Comparison of ENCODE assay signal across 15 cellular contexts in the genomic region with DNA sequence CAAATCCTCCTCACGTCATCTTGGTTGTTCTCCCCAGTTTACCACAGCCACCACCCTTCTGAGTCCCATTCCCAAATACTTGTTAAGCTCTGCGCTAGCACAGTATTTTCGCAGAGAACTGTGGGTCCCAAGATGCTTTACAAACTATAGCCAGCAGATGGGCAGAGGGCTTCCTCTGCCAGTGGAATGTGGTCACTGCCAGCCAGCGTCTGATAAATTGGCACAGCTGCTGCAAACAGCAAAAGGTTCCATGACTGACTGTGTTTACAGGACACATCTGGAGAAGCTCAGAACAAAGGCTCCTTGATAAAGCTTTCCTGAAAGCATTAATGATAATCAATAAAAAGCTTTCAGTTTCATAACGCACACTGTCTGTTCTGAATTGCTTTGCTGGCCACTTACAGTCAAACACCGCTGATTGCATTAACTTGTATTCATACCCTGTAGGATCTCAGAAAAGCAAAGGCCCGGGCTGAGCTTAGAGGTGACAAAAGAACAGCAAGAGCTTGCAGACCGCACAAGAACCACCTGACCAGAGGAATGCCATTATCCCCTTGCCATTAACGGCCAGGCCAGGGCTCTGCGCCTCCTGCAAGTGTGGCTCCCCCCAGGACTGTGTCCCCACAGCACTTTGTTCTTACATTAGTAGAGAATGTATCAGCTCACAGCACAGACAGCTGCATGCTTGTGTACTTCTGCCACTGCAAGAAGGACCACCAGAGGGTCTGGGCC.
A peak's percentile ranks its signal among the peaks of the same experiment; 100 is the strongest.
DNase-seq lines count a peak whose midpoint lies in the region; ATAC-seq, FAIRE-seq and TF ChIP-seq lines count a peak whose summit lies in the region.
"Had no signal": no experiment of that assay in that cellular context is flagged by ENCODE, and none has a peak within 500 bp of the region (broad histone marks: within the 10 kb centered on the region; RNA-seq: fewer than 3 reads in every experiment).

No MANE protein-coding gene starts in this region.

- H3K27ac ChIP-seq in A673 (ENCODE audit: low read depth, low read length, poor library complexity, severe bottlenecking) = peak overlapping the region; percentile 49
- peak overlapping the region; percentile 44 for H3K27ac ChIP-seq in neural cell (ENCODE audit: low read length)
- no peak overlapping the region for H3K27ac ChIP-seq in brain microvascular endothelial cell
- H3K27ac ChIP-seq: ascending aorta, parathyroid adenoma, SJSA1 had no signal

- peak overlapping the region; percentile 3 for H3K9ac ChIP-seq in neural cell (ENCODE audit: low read length)
- H3K9ac ChIP-seq: parathyroid adenoma had no signal

- H3K27me3 ChIP-seq in A673 (replicated peaks; ENCODE audit: insufficient read depth, low read depth, low read length, poor library complexity) (no peaks in the 10 kb centered on the region), neural cell (ENCODE audit: insufficient read depth, low read depth, low read length) (no peaks in the 10 kb centered on the region), brain microvascular endothelial cell (replicated peaks) (no peaks in the 10 kb centered on the region)
- H3K27me3 ChIP-seq: ascending aorta, SJSA1 had no signal

- H2AFZ ChIP-seq in neural cell (ENCODE audit: low read depth, low read length) = no peak overlapping the region
- H2AFZ ChIP-seq: parathyroid adenoma had no signal

- H4K20me1 ChIP-seq in neural cell (ENCODE audit: insufficient read depth) = no peaks in the 10 kb centered on the region

- no peak for DNase-seq in A673 (ENCODE audit: low spot score)
- peak in 29 of 42 donors; percentile 30 to 83 (median 59) for DNase-seq in head of caudate nucleus
- no peak for DNase-seq in brain microvascular endothelial cell
- DNase-seq in kidney glomerular epithelial cell (lab: John Stamatoyannopoulos, UW) = no peak
- no peak for DNase-seq in A172 (ENCODE audit: low spot score)
- DNase-seq in GM12891 (ENCODE audit: insufficient read length, low spot score) = no peak
- DNase-seq: ACHN; activated CD4-positive, CD25-positive, alpha-beta regulatory T cell; NCI-H524 treated with DMSO at 0.1 percent for 48 hours had no signal

- peaks cover under 1% of the 10 kb centered on the region for H3K79me2 ChIP-seq in neural cell (replicated peaks; ENCODE audit: insufficient read depth, low read length)

- H3K36me3 ChIP-seq in A673 (ENCODE audit: insufficient read depth, low read length, poor library complexity, severe bottlenecking) (peaks cover 17% of the 10 kb centered on the region), neural cell (ENCODE audit: insufficient read depth, low read length) (peaks cover 15% of the 10 kb centered on the region), brain microvascular endothelial cell (replicated peaks) (peaks cover 2% of the 10 kb centered on the region)

- ATAC-seq in SK-N-SH treated with all-trans-retinoic acid at 6 μM for 48 hours = no peak

- in situ Hi-C loops in brain microvascular endothelial cell (cut with HindIII; ENCODE audit: low pct_ligation_motif_present, low sequenced_read_pairs) = loop anchor here (25.0 kb wide), 1 partner anchor 134 kb away; no protein-coding TSS in a partner anchor

- no peaks in the 10 kb centered on the region for H3F3A ChIP-seq in neural cell (ENCODE audit: insufficient read depth, low read length, poor library complexity, severe bottlenecking)

- TF ChIP-seq CTCF in A673 (conservative IDR thresholded peaks at IDR 0.05; ENCODE audit: low read depth, low read length) (no peak), neural cell (IDR thresholded peaks at IDR 0.05; ENCODE audit: poor library complexity, severe bottlenecking) (no peak), brain microvascular endothelial cell (IDR thresholded peaks at IDR 0.05; ENCODE audit: low read depth, low read length, missing control alignments) (no peak)

- FAIRE-seq in GM12891 (lab: Jason Lieb, UNC) = no peak
- FAIRE-seq: D721Med had no signal

- intact Hi-C loops in A673 (cut with micrococcal nuclease; ENCODE audit: unreplicated experiment) (no loop called here), head of caudate nucleus (cut with DNase I) (loop anchor here (10.0 kb wide), 1 partner anchor 111 kb away; no protein-coding TSS in a partner anchor)

- TF ChIP-seq POLR2A in GM12891 (IDR thresholded peaks at IDR 0.05; ENCODE audit: low read depth, low read length) = no peak

- CTCF ChIA-PET in A673 (lab: Charles Lee) = no interaction called here

- no TSS peak for BruUV-seq in A673 (replicated peaks; lab: Mats Ljungman, UMichigan)

- POLR2A ChIA-PET in A673 (lab: Charles Lee; ENCODE audit: low non-redundant PET) = interaction anchor here (0.6 kb wide), 1 partner anchor 1412 kb away, joined by 3 read pairs; no protein-coding TSS in a partner anchor

- no peaks in the 10 kb centered on the region for H3K9me3 ChIP-seq in A673 (ENCODE audit: low read depth, low read length, poor library complexity, severe bottlenecking)
- no peaks in the 10 kb centered on the region for H3K9me3 ChIP-seq in neural cell (ENCODE audit: low read length)
- H3K9me3 ChIP-seq: ascending aorta, SJSA1 had no signal

- H3K4me2 ChIP-seq in neural cell (ENCODE audit: low read length) = no peak overlapping the region

- no peaks in the 10 kb centered on the region for H3K9me2 ChIP-seq in neural cell (ENCODE audit: insufficient read depth, low read length)

- peaks cover 3% of the 10 kb centered on the region for H3K4me1 ChIP-seq in A673 (ENCODE audit: insufficient read depth, low read length, poor library complexity, severe bottlenecking)
- H3K4me1 ChIP-seq: ascending aorta, SJSA1 had no signal

- H3K4me3 ChIP-seq in A673 (ENCODE audit: low read depth, low read length, poor library complexity, severe bottlenecking) (no peak overlapping the region), neural cell (ENCODE audit: low read length) (peak overlapping the region; percentile 4), brain microvascular endothelial cell (ENCODE audit: low read depth, low read length) (no peak overlapping the region)
- H3K4me3 ChIP-seq: ascending aorta, SJSA1 had no signal

- no peak for TF ChIP-seq RAD21 in neural cell (conservative IDR thresholded peaks at IDR 0.05)

- no peak for TF ChIP-seq EP300 in neural cell (conservative IDR thresholded peaks at IDR 0.05; ENCODE audit: poor library complexity, severe bottlenecking)

TF ChIP-seq in SK-N-SH treated with all-trans-retinoic acid at 6 μM for 48 hours, 23 proteins besides CTCF, POLR2A, EP300 and RAD21 (continues in another document):
- no peak for TF ChIP-seq ZNF565 (CRISPR knock-in tag; conservative IDR thresholded peaks at IDR 0.05; ENCODE audit: low read depth)
- no peak for TF ChIP-seq ZNF70 (CRISPR knock-in tag; IDR thresholded peaks at IDR 0.05)
- no peak for TF ChIP-seq PPARA (CRISPR knock-in tag; IDR thresholded peaks at IDR 0.05; ENCODE audit: borderline replicate concordance)

TF ChIP-seq in neural cell, 6 proteins besides CTCF, POLR2A, EP300 and RAD21 (continues in another document):
- TF ChIP-seq REST (IDR thresholded peaks at IDR 0.05; ENCODE audit: borderline replicate concordance) (no peak), TAF1 (IDR thresholded peaks at IDR 0.05; ENCODE audit: low read depth) (no peak)

TF ChIP-seq in GM12891, 5 proteins besides CTCF, POLR2A, EP300 and RAD21:
- TF ChIP-seq TAF1 (IDR thresholded peaks at IDR 0.05; ENCODE audit: low read depth, low read length) = no peak
- no peak for TF ChIP-seq SPI1 (IDR thresholded peaks at IDR 0.05; ENCODE audit: low read depth, low read length)

Comparison
In these comparisons a context has a peak if more than half of its experiments do, and no peak if none do; other contexts are left out.
1. DNase-seq: peak in head of caudate nucleus (29 of 42); none in A673 (single experiment), brain microvascular endothelial cell (single experiment), kidney glomerular epithelial cell (single experiment), A172 (single experiment) and GM12891 (single experiment).